Comparison of ENCODE assay signal across 1 cellular context in genomic region chr17:43831633-43832032, GRCh38.
TF ChIP-seq lines count a peak whose summit lies in the region.

No MANE protein-coding gene starts in this region.

TF ChIP-seq in SK-N-SH, 30 proteins besides CTCF, POLR2A, EP300 and RAD21 (continued from another document):
- TF ChIP-seq GATA2 (CRISPR knock-in tag; IDR thresholded peaks at IDR 0.05) (no peak), FOSL2 (IDR thresholded peaks at IDR 0.05; ENCODE audit: borderline replicate concordance, low read depth) (no peak), USF2 (IDR thresholded peaks at IDR 0.05; ENCODE audit: borderline replicate concordance, low read depth, low read length) (no peak), ELF1 (IDR thresholded peaks at IDR 0.05) (no peak), TAF1 (IDR thresholded peaks at IDR 0.05; ENCODE audit: borderline replicate concordance, low read depth, low read length) (no peak), TCF12 (IDR thresholded peaks at IDR 0.05) (no peak), MAX (IDR thresholded peaks at IDR 0.05; ENCODE audit: low read depth) (no peak), SIN3A (IDR thresholded peaks at IDR 0.05; ENCODE audit: borderline replicate concordance, low read depth, low read length) (no peak)
- TF ChIP-seq, protein P1, sequence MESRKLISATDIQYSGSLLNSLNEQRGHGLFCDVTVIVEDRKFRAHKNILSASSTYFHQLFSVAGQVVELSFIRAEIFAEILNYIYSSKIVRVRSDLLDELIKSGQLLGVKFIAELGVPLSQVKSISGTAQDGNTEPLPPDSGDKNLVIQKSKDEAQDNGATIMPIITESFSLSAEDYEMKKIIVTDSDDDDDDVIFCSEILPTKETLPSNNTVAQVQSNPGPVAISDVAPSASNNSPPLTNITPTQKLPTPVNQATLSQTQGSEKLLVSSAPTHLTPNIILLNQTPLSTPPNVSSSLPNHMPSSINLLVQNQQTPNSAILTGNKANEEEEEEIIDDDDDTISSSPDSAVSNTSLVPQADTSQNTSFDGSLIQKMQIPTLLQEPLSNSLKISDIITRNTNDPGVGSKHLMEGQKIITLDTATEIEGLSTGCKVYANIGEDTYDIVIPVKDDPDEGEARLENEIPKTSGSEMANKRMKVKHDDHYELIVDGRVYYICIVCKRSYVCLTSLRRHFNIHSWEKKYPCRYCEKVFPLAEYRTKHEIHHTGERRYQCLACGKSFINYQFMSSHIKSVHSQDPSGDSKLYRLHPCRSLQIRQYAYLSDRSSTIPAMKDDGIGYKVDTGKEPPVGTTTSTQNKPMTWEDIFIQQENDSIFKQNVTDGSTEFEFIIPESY (IDR thresholded peaks at IDR 0.05; ENCODE audit: borderline replicate concordance, low read depth), result no peak
